ENCODE assay signal across 26 cellular contexts in genomic region chr10:114857922-114858629, GRCh38. TPM values are rescaled to one million over a fixed set of nuclear protein-coding genes. Genes with fewer than 3 reads are reported as not detected.
DNase-seq lines count a peak whose midpoint lies in the region; ATAC-seq and TF ChIP-seq lines count a peak whose summit lies in the region.
"Had no signal": no experiment of that assay in that cellular context is flagged by ENCODE, and none has a peak within 500 bp of the region (broad histone marks: within the 10 kb centered on the region; RNA-seq: fewer than 3 reads in every experiment).

No MANE protein-coding gene starts in this region.

- TF ChIP-seq RAD21 in IMR-90 (IDR thresholded peaks at IDR 0.05; ENCODE audit: low read length): no peak

- no peak overlapping the region for H2BK120ac ChIP-seq in IMR-90 (ENCODE audit: low read depth, low read length)
- H2BK120ac ChIP-seq in mesenchymal stem cell (ENCODE audit: low read depth, low read length): no peak overlapping the region

- WGBS in IMR-90 (ENCODE audit: extremely low coverage in 2 of 2, insufficient read length in 1 of 2), 2 experiments: no CpG with 5 or more reads among the region's 2 CpGs
- WGBS in mesenchymal stem cell: no CpG with 5 or more reads among the region's 2 CpGs

- H3K4me3 ChIP-seq in IMR-90 (ENCODE audit: insufficient read depth, low read depth, low read length): no peak overlapping the region
- H3K4me3 ChIP-seq in mesenchymal stem cell (ENCODE audit: insufficient read depth in 1 of 2, low read depth in 1 of 2, low read length in 2 of 2): no peak overlapping the region
- H3K4me3 ChIP-seq: BLaER1, colonic mucosa, HAP-1, MG63, sigmoid colon, upper lobe of right lung had no signal

- peak overlapping the region; percentile 68 for H2BK5ac ChIP-seq in IMR-90 (ENCODE audit: low read depth, low read length, poor library complexity, severe bottlenecking)
- no peak overlapping the region for H2BK5ac ChIP-seq in mesenchymal stem cell (ENCODE audit: low read depth, low read length, poor library complexity, severe bottlenecking)

- no peaks in the 10 kb centered on the region for H4K20me1 ChIP-seq in IMR-90 (ENCODE audit: insufficient read depth, low read length)
- H4K20me1 ChIP-seq: BLaER1 had no signal

- CTCF ChIA-PET in activated CD4-positive, alpha-beta memory T cell treated with anti-CD3 and anti-CD28 coated beads for 36 hours (lab: Charles Lee): interaction anchor here (2.7 kb wide), 1 partner anchor 37 kb away, joined by 9 read pairs; the partner anchor contains the start of gene FHIP2A
- CTCF ChIA-PET in activated CD4-positive, alpha-beta memory T cell treated with anti-CD3 and anti-CD28 coated beads, Interleukin-2, amount 10 ng/mL, durations not matched to agents 7 days and 5 days (lab: Charles Lee): interaction anchor here (0.7 to 2.1 kb wide), 4 partner anchors 19 to 387 kb away, joined by 3 to 9 read pairs (median 4); no protein-coding TSS in a partner anchor
- CTCF ChIA-PET in IMR-90 (lab: Yijun Ruan, JAX): no interaction called here

- H3K4me1 ChIP-seq in IMR-90 (ENCODE audit: control insufficient read depth, insufficient read depth, low read length) (peaks cover 14% of the 10 kb centered on the region), mesenchymal stem cell (ENCODE audit: control insufficient read depth, insufficient read depth, low read depth, low read length) (peaks cover 4% of the 10 kb centered on the region)
- H3K4me1 ChIP-seq: BLaER1, colonic mucosa had no signal

- no peak for ATAC-seq in IMR-90 (ENCODE audit: low read depth)
- no peak for ATAC-seq in central memory CD8-positive, alpha-beta T cell (replicated peaks; ENCODE audit: extremely low read depth, poor library complexity, severe bottlenecking)
- no peak for ATAC-seq in HG03442 (IDR thresholded peaks at IDR 0.05; ENCODE audit: unreplicated experiment)
- ATAC-seq: activated CD8-positive, alpha-beta memory T cell treated with anti-CD3 and anti-CD28 coated beads, Interleukin-2, amount 10 ng/mL, durations not matched to agents 7 days and 5 days; naive thymus-derived CD8-positive, alpha-beta T cell; upper lobe of right lung had no signal

- H3K4ac ChIP-seq in IMR-90 (ENCODE audit: low read depth, low read length) (no peak overlapping the region), mesenchymal stem cell (ENCODE audit: low read depth in 1 of 2, low read length in 2 of 2) (no peak overlapping the region)

- H3K56ac ChIP-seq in IMR-90 (ENCODE audit: extremely low read depth, insufficient read depth, low read length): no peak overlapping the region

- no peak overlapping the region for H3K14ac ChIP-seq in IMR-90 (replicated peaks; ENCODE audit: low read depth, low read length)
- H3K14ac ChIP-seq in mesenchymal stem cell (ENCODE audit: low read length in 2 of 2): no peak overlapping the region

- H3K36me3 Mint-ChIP-seq in activated CD4-positive, alpha-beta memory T cell treated with anti-CD3 and anti-CD28 coated beads for 36 hours: peaks cover 37% of the 10 kb centered on the region
- H3K36me3 Mint-ChIP-seq in activated CD4-positive, alpha-beta memory T cell treated with anti-CD3 and anti-CD28 coated beads, Interleukin-2, amount 10 ng/mL, durations not matched to agents 7 days and 5 days (ENCODE audit: low read depth): peaks cover 72% of the 10 kb centered on the region
- H3K36me3 Mint-ChIP-seq in central memory CD8-positive, alpha-beta T cell (ENCODE audit: insufficient read depth): peaks cover 59% of the 10 kb centered on the region

- intact Hi-C loops in activated CD4-positive, alpha-beta memory T cell treated with anti-CD3 and anti-CD28 coated beads for 36 hours (cut with micrococcal nuclease): loop anchor here (2.0 kb wide), 1 partner anchor 57 kb away; no protein-coding TSS in a partner anchor
- intact Hi-C loops in IMR-90 (cut with micrococcal nuclease): loop anchor here (2.0 kb wide), 1 partner anchor 33 kb away; no protein-coding TSS in a partner anchor

- H4K91ac ChIP-seq in IMR-90 (ENCODE audit: insufficient read depth, low read depth, low read length) (no peak overlapping the region), mesenchymal stem cell (ENCODE audit: low read length) (no peak overlapping the region)

- H3K9ac ChIP-seq in IMR-90 (ENCODE audit: low read depth, low read length): no peak overlapping the region
- peak overlapping the region; percentile 18 for H3K9ac ChIP-seq in mesenchymal stem cell (ENCODE audit: low read length)
- H3K9ac ChIP-seq: BLaER1 had no signal

- no peaks in the 10 kb centered on the region for H3K27me3 ChIP-seq in IMR-90 (ENCODE audit: control insufficient read depth, insufficient read depth, low read length)
- no peaks in the 10 kb centered on the region for H3K27me3 ChIP-seq in mesenchymal stem cell (ENCODE audit: control insufficient read depth in 1 of 2, insufficient read depth in 1 of 2, low read length in 2 of 2)
- H3K27me3 ChIP-seq: BLaER1, colonic mucosa, MG63, sigmoid colon, upper lobe of right lung had no signal

- peak overlapping the region; percentile 28 for H3K27ac Mint-ChIP-seq in activated CD4-positive, alpha-beta memory T cell treated with anti-CD3 and anti-CD28 coated beads for 36 hours
- H3K27ac Mint-ChIP-seq in activated CD4-positive, alpha-beta memory T cell treated with anti-CD3 and anti-CD28 coated beads, Interleukin-2, amount 10 ng/mL, durations not matched to agents 7 days and 5 days: no peak overlapping the region
- H3K27ac Mint-ChIP-seq in central memory CD8-positive, alpha-beta T cell (ENCODE audit: low read depth): peak overlapping the region; percentile 60
- H3K27ac Mint-ChIP-seq: activated naive CD8-positive, alpha-beta T cell treated with anti-CD3 and anti-CD28 coated beads, Interleukin-2, amount 10 ng/mL, durations not matched to agents 7 days and 5 days; brain; endodermal cell had no signal

- H2BK20ac ChIP-seq in IMR-90 (ENCODE audit: low read depth, low read length): no peak overlapping the region

- H2AK5ac ChIP-seq in IMR-90 (ENCODE audit: low read depth, low read length) (no peak overlapping the region; the same call in 1 of the 2 replicates), mesenchymal stem cell (ENCODE audit: low read length, severe bottlenecking) (no peak overlapping the region)

- POLR2A ChIA-PET in activated CD4-positive, alpha-beta memory T cell treated with anti-CD3 and anti-CD28 coated beads for 36 hours (lab: Charles Lee): interaction anchor here (0.9 kb wide), 1 partner anchor 80 kb away, joined by 4 read pairs; the partner anchor contains the start of gene TRUB1
- POLR2A ChIA-PET in activated CD4-positive, alpha-beta memory T cell treated with anti-CD3 and anti-CD28 coated beads, Interleukin-2, amount 10 ng/mL, durations not matched to agents 7 days and 5 days (lab: Charles Lee): interaction anchor here (0.6 kb wide), 1 partner anchor 16 kb away, joined by 3 read pairs; no protein-coding TSS in a partner anchor
- POLR2A ChIA-PET in IMR-90 (lab: Charles Lee; ENCODE audit: unreplicated experiment): no interaction called here

- H3K9me3 ChIP-seq in IMR-90 (ENCODE audit: control insufficient read depth, insufficient read depth, low read length) (no peaks in the 10 kb centered on the region), mesenchymal stem cell (ENCODE audit: control insufficient read depth, low read length) (no peaks in the 10 kb centered on the region)
- H3K9me3 ChIP-seq: BLaER1, colonic mucosa, HAP-1, MG63, sigmoid colon, upper lobe of right lung had no signal

- H3K18ac ChIP-seq in IMR-90 (ENCODE audit: low read depth, low read length): no peak overlapping the region; the same call in 1 of the 2 replicates
- no peak overlapping the region for H3K18ac ChIP-seq in mesenchymal stem cell (ENCODE audit: low read depth in 1 of 2, low read length in 2 of 2)

- no peak overlapping the region for H2BK12ac ChIP-seq in mesenchymal stem cell (ENCODE audit: low read length in 2 of 2)

- in situ Hi-C loops in IMR-90 (cut with MboI; ENCODE audit: low sequenced_read_pairs): no loop called here

- dilution Hi-C loops in IMR-90 (cut with HindIII; ENCODE audit: low sequenced_read_pairs, unreplicated experiment): no loop called here

- H3K4me3 Mint-ChIP-seq in activated CD4-positive, alpha-beta memory T cell treated with anti-CD3 and anti-CD28 coated beads for 36 hours: no peak overlapping the region
- no peak overlapping the region for H3K4me3 Mint-ChIP-seq in activated CD4-positive, alpha-beta memory T cell treated with anti-CD3 and anti-CD28 coated beads, Interleukin-2, amount 10 ng/mL, durations not matched to agents 7 days and 5 days
- no peak overlapping the region for H3K4me3 Mint-ChIP-seq in central memory CD8-positive, alpha-beta T cell
- H3K4me3 Mint-ChIP-seq: activated CD8-positive, alpha-beta memory T cell treated with anti-CD3 and anti-CD28 coated beads, Interleukin-2, amount 10 ng/mL, durations not matched to agents 7 days and 5 days; activated naive CD8-positive, alpha-beta T cell treated with anti-CD3 and anti-CD28 coated beads, Interleukin-2, amount 10 ng/mL, durations not matched to agents 7 days and 5 days; brain; endodermal cell; naive thymus-derived CD8-positive, alpha-beta T cell had no signal

- no peaks in the 10 kb centered on the region for H3K27me3 Mint-ChIP-seq in activated CD4-positive, alpha-beta memory T cell treated with anti-CD3 and anti-CD28 coated beads for 36 hours
- H3K27me3 Mint-ChIP-seq in activated CD4-positive, alpha-beta memory T cell treated with anti-CD3 and anti-CD28 coated beads, Interleukin-2, amount 10 ng/mL, durations not matched to agents 7 days and 5 days: no peaks in the 10 kb centered on the region
- H3K27me3 Mint-ChIP-seq in central memory CD8-positive, alpha-beta T cell: no peaks in the 10 kb centered on the region
- H3K27me3 Mint-ChIP-seq: activated CD8-positive, alpha-beta memory T cell treated with anti-CD3 and anti-CD28 coated beads, Interleukin-2, amount 10 ng/mL, durations not matched to agents 7 days and 5 days; activated naive CD8-positive, alpha-beta T cell treated with anti-CD3 and anti-CD28 coated beads, Interleukin-2, amount 10 ng/mL, durations not matched to agents 7 days and 5 days; naive thymus-derived CD8-positive, alpha-beta T cell had no signal

- H3K79me1 ChIP-seq in IMR-90 (ENCODE audit: low read depth in 1 of 2, low read length in 2 of 2): peaks cover 28 to 33% of the 10 kb centered on the region in 2 experiments
- peaks cover 9% of the 10 kb centered on the region for H3K79me1 ChIP-seq in mesenchymal stem cell (replicated peaks; ENCODE audit: low read length, poor library complexity, severe bottlenecking)

- H4K8ac ChIP-seq in IMR-90 (ENCODE audit: low read depth in 2 of 2, low read length in 2 of 2) (peak overlapping the region in 1 of 2 experiments; percentile 50; a peak in 2 of 4 replicates), mesenchymal stem cell (ENCODE audit: low read length) (no peak overlapping the region)

- H4K5ac ChIP-seq in IMR-90 (ENCODE audit: low read depth, low read length): no peak overlapping the region

- no peak for TF ChIP-seq CTCF in IMR-90 (conservative IDR thresholded peaks at IDR 0.05; ENCODE audit: low read depth, low read length)

- peaks cover 25% of the 10 kb centered on the region for H3K4me1 Mint-ChIP-seq in activated CD4-positive, alpha-beta memory T cell treated with anti-CD3 and anti-CD28 coated beads for 36 hours (ENCODE audit: low read depth)
- H3K4me1 Mint-ChIP-seq in activated CD4-positive, alpha-beta memory T cell treated with anti-CD3 and anti-CD28 coated beads, Interleukin-2, amount 10 ng/mL, durations not matched to agents 7 days and 5 days: peaks cover 31% of the 10 kb centered on the region
- peaks cover 11% of the 10 kb centered on the region for H3K4me1 Mint-ChIP-seq in central memory CD8-positive, alpha-beta T cell
- H3K4me1 Mint-ChIP-seq: activated naive CD8-positive, alpha-beta T cell treated with anti-CD3 and anti-CD28 coated beads, Interleukin-2, amount 10 ng/mL, durations not matched to agents 7 days and 5 days; brain; endodermal cell had no signal

- no peaks in the 10 kb centered on the region for H3K9me3 Mint-ChIP-seq in activated CD4-positive, alpha-beta memory T cell treated with anti-CD3 and anti-CD28 coated beads for 36 hours
- H3K9me3 Mint-ChIP-seq in activated CD4-positive, alpha-beta memory T cell treated with anti-CD3 and anti-CD28 coated beads, Interleukin-2, amount 10 ng/mL, durations not matched to agents 7 days and 5 days: no peaks in the 10 kb centered on the region
- H3K9me3 Mint-ChIP-seq in central memory CD8-positive, alpha-beta T cell: no peaks in the 10 kb centered on the region
- H3K9me3 Mint-ChIP-seq: activated naive CD8-positive, alpha-beta T cell treated with anti-CD3 and anti-CD28 coated beads, Interleukin-2, amount 10 ng/mL, durations not matched to agents 7 days and 5 days; brain; endodermal cell; naive thymus-derived CD8-positive, alpha-beta T cell had no signal

- H3K36me3 ChIP-seq in IMR-90 (ENCODE audit: control insufficient read depth, insufficient read depth, low read length): peaks cover 24% of the 10 kb centered on the region
- peaks cover 3 to 89% of the 10 kb centered on the region in 2 experiments for H3K36me3 ChIP-seq in mesenchymal stem cell (ENCODE audit: control insufficient read depth in 1 of 2, insufficient read depth in 2 of 2, low read depth in 1 of 2, low read length in 2 of 2)
- H3K36me3 ChIP-seq: colonic mucosa had no signal

- no peak for DNase-seq in activated CD4-positive, alpha-beta memory T cell treated with anti-CD3 and anti-CD28 coated beads for 36 hours
- no peak for DNase-seq in activated CD4-positive, alpha-beta memory T cell treated with anti-CD3 and anti-CD28 coated beads, Interleukin-2, amount 10 ng/mL, durations not matched to agents 7 days and 5 days
- no peak for DNase-seq in IMR-90
- no peak for DNase-seq in central memory CD8-positive, alpha-beta T cell (ENCODE audit: low spot score in 2 of 2)
- DNase-seq in mesenchymal stem cell: no peak
- no peak for DNase-seq in NCI-H748 (lab: John Stamatoyannopoulos, UW; ENCODE audit: unreplicated experiment)
- no peak for DNase-seq in SKM-1 (lab: John Stamatoyannopoulos, UW; ENCODE audit: unreplicated experiment)
- DNase-seq: activated CD4-positive, alpha-beta T cell treated with anti-CD3 and anti-CD28 coated beads for 1 hour; activated CD8-positive, alpha-beta memory T cell treated with anti-CD3 and anti-CD28 coated beads, Interleukin-2, amount 10 ng/mL, durations not matched to agents 7 days and 5 days; activated naive CD8-positive, alpha-beta T cell treated with anti-CD3 and anti-CD28 coated beads, Interleukin-2, amount 10 ng/mL, durations not matched to agents 7 days and 5 days; colonic mucosa; endodermal cell; glutamatergic neuron; MG63; naive thymus-derived CD8-positive, alpha-beta T cell; NCI-H1436 treated with DMSO at 0.1 percent for 48 hours; NCI-H524; sigmoid colon; stimulated activated CD4-positive, alpha-beta T cell treated with anti-CD3 and anti-CD28 coated beads, Interleukin-15, amount 100 ng/mL, for 24 hours; stimulated activated CD8-positive, alpha-beta memory T cell treated with anti-CD3 and anti-CD28 coated beads, Interleukin-4, amount 100 ng/mL, for 48 hours; substantia nigra; upper lobe of right lung had no signal

- H3K4me2 ChIP-seq in IMR-90 (ENCODE audit: low read depth, low read length): no peak overlapping the region
- no peak overlapping the region for H3K4me2 ChIP-seq in mesenchymal stem cell (ENCODE audit: low read length, poor library complexity, severe bottlenecking)
- H3K4me2 ChIP-seq: BLaER1 had no signal

- no peak overlapping the region for H3K27ac ChIP-seq in IMR-90 (ENCODE audit: insufficient read depth, low read length)
- peak overlapping the region; percentile 77 for H3K27ac ChIP-seq in mesenchymal stem cell (ENCODE audit: low read length, poor library complexity, severe bottlenecking)
- H3K27ac ChIP-seq: BLaER1, colonic mucosa, upper lobe of right lung had no signal

- H2AFZ ChIP-seq in IMR-90 (replicated peaks; ENCODE audit: low read length, poor library complexity) (no peak overlapping the region), mesenchymal stem cell (ENCODE audit: low read depth, low read length) (no peak overlapping the region)

- TF ChIP-seq POLR2A in IMR-90 (IDR thresholded peaks at IDR 0.05; ENCODE audit: low read depth, low read length): no peak

- H3K9me1 ChIP-seq in IMR-90 (ENCODE audit: insufficient read depth, low read length): peaks cover 6% of the 10 kb centered on the region

- H2AK9ac ChIP-seq in IMR-90 (replicated peaks; ENCODE audit: low read depth, low read length, poor library complexity): no peak overlapping the region

- H2BK15ac ChIP-seq in IMR-90 (ENCODE audit: low read depth, low read length): 0 out of 3 replicates have a peak overlapping the region, but pooled peaks have one; percentile 34
- H2BK15ac ChIP-seq in mesenchymal stem cell (ENCODE audit: low read depth, poor library complexity, severe bottlenecking): no peak overlapping the region

- no TSS peak for BruUV-seq in IMR-90 (replicated peaks; lab: Mats Ljungman, UMichigan)

- no peak overlapping the region for H3K23ac ChIP-seq in IMR-90 (ENCODE audit: low read depth, low read length)
- H3K23ac ChIP-seq in mesenchymal stem cell (ENCODE audit: low read length in 2 of 2): no peak overlapping the region

RNA-seq across cellular contexts. Expression of gene FHIP2A, which starts 36.5 kb away (rescaled TPM):
- total RNA-seq in activated CD4-positive, alpha-beta memory T cell treated with anti-CD3 and anti-CD28 coated beads for 36 hours: 10 to 100 TPM; 17.2 to 21.4 TPM
- 10 to 100 TPM; 34.3 to 39.2 TPM for total RNA-seq in activated CD4-positive, alpha-beta memory T cell treated with anti-CD3 and anti-CD28 coated beads, Interleukin-2, amount 10 ng/mL, durations not matched to agents 7 days and 5 days
- total RNA-seq in IMR-90 (2012; rRNA removed): 16.5 and 21.7 TPM in 2 replicates
- 8.9 and 10.7 TPM in 2 replicates for polyA plus RNA-seq in IMR-90 (2012; rRNA removed)
- 2.5 and 7.1 TPM in 2 replicates for polyA plus RNA-seq in IMR-90 (2012; cell fraction: cytosol; rRNA removed)
- 39.6 and 46.5 TPM in 2 replicates for polyA plus RNA-seq in IMR-90 (2012; cell fraction: nucleus; rRNA removed; ENCODE audit: low replicate concordance)
- 15.5 TPM for polyA plus RNA-seq in mesenchymal stem cell (2013, experiment 1 of 2)
- polyA plus RNA-seq in mesenchymal stem cell (2013, experiment 2 of 2): 15.3 TPM
